2 cellular contexts compared by ENCODE assay signal in the genomic region with DNA sequence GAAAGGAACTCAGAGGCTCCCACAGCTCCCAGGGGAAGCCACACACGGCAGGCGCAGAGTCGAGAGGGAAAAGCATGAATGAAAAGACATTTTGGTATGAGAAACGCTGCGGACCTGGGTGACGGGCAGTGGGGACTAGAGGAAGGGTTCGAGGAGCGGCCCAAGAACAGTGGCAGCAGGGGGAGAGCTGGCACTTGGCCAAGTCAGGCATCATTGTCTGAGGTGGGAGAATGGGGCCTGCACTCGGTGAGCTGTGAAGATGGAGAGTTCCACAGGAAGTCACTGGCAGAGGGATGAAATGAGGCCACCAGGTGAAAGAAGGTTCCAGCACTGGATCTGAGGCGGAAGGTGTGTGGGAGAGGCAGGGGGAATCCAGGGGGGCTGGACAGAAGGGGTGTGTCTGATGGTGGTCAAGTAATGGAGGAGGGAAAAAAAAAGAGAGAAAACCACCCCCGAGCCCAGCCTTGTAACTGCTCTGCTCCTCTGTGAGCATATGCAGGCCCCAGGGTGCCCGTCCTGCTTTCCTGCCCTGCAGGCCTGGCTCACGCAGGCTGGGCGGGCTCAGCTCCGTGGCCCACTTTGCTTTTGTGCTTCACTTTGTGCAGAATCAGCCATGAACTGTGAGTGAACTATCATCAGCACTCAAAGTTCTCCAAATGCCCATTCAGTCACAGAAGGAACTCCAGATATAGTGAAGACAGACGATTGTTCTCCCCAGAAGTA.
TF ChIP-seq lines count a peak whose summit lies in the region.

No MANE protein-coding gene starts in this region.

TF ChIP-seq in SK-N-SH, 30 proteins besides CTCF, POLR2A, EP300 and RAD21 (continued from another document):
- TF ChIP-seq IRF3 (IDR thresholded peaks at IDR 0.05; ENCODE audit: low read depth, low read length) (no peak), TAF1 (IDR thresholded peaks at IDR 0.05; ENCODE audit: borderline replicate concordance, low read depth, low read length) (no peak), RXRA (IDR thresholded peaks at IDR 0.05; ENCODE audit: borderline replicate concordance, low read depth) (no peak), SMC3 (IDR thresholded peaks at IDR 0.05; ENCODE audit: low read depth, low read length) (no peak), GATA2 (CRISPR knock-in tag; IDR thresholded peaks at IDR 0.05) (no peak), JUND (IDR thresholded peaks at IDR 0.05) (no peak), TEAD4 (IDR thresholded peaks at IDR 0.05; ENCODE audit: borderline replicate concordance, insufficient read depth) (no peak), ZBTB33 (IDR thresholded peaks at IDR 0.05; ENCODE audit: borderline replicate concordance, low read depth) (no peak), RCOR1 (IDR thresholded peaks at IDR 0.05; ENCODE audit: low read length) (no peak), POLR2AphosphoS5 (IDR thresholded peaks at IDR 0.05; ENCODE audit: low read depth, low read length) (no peak), FOXM1 (IDR thresholded peaks at IDR 0.05; ENCODE audit: low read depth) (no peak), RFX5 (IDR thresholded peaks at IDR 0.05; ENCODE audit: low read length) (no peak), CHD2 (IDR thresholded peaks at IDR 0.05; ENCODE audit: low read length, partially characterized antibody) (no peak)
- TF ChIP-seq, protein P1, sequence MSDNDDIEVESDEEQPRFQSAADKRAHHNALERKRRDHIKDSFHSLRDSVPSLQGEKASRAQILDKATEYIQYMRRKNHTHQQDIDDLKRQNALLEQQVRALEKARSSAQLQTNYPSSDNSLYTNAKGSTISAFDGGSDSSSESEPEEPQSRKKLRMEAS (IDR thresholded peaks at IDR 0.05; ENCODE audit: low read depth), result no peak
- TF ChIP-seq, protein P2, sequence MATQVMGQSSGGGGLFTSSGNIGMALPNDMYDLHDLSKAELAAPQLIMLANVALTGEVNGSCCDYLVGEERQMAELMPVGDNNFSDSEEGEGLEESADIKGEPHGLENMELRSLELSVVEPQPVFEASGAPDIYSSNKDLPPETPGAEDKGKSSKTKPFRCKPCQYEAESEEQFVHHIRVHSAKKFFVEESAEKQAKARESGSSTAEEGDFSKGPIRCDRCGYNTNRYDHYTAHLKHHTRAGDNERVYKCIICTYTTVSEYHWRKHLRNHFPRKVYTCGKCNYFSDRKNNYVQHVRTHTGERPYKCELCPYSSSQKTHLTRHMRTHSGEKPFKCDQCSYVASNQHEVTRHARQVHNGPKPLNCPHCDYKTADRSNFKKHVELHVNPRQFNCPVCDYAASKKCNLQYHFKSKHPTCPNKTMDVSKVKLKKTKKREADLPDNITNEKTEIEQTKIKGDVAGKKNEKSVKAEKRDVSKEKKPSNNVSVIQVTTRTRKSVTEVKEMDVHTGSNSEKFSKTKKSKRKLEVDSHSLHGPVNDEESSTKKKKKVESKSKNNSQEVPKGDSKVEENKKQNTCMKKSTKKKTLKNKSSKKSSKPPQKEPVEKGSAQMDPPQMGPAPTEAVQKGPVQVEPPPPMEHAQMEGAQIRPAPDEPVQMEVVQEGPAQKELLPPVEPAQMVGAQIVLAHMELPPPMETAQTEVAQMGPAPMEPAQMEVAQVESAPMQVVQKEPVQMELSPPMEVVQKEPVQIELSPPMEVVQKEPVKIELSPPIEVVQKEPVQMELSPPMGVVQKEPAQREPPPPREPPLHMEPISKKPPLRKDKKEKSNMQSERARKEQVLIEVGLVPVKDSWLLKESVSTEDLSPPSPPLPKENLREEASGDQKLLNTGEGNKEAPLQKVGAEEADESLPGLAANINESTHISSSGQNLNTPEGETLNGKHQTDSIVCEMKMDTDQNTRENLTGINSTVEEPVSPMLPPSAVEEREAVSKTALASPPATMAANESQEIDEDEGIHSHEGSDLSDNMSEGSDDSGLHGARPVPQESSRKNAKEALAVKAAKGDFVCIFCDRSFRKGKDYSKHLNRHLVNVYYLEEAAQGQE (IDR thresholded peaks at IDR 0.05; ENCODE audit: low read depth, low read length), result no peak
- TF ChIP-seq, protein P3, sequence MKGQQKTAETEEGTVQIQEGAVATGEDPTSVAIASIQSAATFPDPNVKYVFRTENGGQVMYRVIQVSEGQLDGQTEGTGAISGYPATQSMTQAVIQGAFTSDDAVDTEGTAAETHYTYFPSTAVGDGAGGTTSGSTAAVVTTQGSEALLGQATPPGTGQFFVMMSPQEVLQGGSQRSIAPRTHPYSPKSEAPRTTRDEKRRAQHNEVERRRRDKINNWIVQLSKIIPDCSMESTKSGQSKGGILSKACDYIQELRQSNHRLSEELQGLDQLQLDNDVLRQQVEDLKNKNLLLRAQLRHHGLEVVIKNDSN (IDR thresholded peaks at IDR 0.05; ENCODE audit: borderline replicate concordance, low read depth), result no peak

TF ChIP-seq in SK-N-SH treated with all-trans-retinoic acid at 6 μM for 48 hours, 23 proteins besides CTCF, POLR2A, EP300 and RAD21 (continued from another document):
- TF ChIP-seq OSR1 (CRISPR knock-in tag; IDR thresholded peaks at IDR 0.05), result no peak
